Comparison of ENCODE assay signal across 17 cellular contexts in the genomic region with DNA sequence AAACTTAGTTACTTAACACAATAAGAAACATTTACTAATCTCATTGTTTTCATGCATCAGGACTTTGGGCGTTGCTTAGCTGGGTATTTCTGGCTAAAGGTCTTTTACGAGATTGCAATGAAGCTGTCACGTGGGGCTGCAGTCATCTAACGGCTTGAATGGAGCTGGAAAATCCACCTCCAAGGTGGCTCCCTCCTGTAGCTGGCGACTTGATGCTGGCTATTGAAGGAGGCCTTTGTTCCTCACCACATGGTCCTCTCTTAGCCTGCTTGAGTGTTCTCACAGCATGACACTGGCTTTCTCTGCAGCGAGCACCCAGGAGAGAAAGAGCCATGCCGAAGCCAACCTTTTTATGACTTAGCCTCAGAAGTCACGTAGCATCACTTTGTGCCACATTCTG.
DNase-seq lines count a peak whose midpoint lies in the region; ATAC-seq, FAIRE-seq and TF ChIP-seq lines count a peak whose summit lies in the region.
"Had no signal": no experiment of that assay in that cellular context is flagged by ENCODE, and none has a peak within 500 bp of the region (broad histone marks: within the 10 kb centered on the region; RNA-seq: fewer than 3 reads in every experiment).

No MANE protein-coding gene starts in this region.

- FAIRE-seq in astrocyte (lab: Jason Lieb, UNC) = no peak
- FAIRE-seq: GM19239, H54, K562 had no signal

- H3K27ac ChIP-seq in HUES48 (ENCODE audit: low read depth, low read length) (peak overlapping the region; percentile 58), astrocyte (ENCODE audit: low read depth, low read length) (no peak overlapping the region), PC-9 (no peak overlapping the region)
- H3K27ac ChIP-seq: C4-2B had no signal

- H3K9me3 ChIP-seq in HUES48 (ENCODE audit: control insufficient read depth, insufficient read depth, low read length) = no peaks in the 10 kb centered on the region
- no peaks in the 10 kb centered on the region for H3K9me3 ChIP-seq in astrocyte (ENCODE audit: insufficient read depth, low read depth, low read length)
- H3K9me3 ChIP-seq in PC-9 (ENCODE audit: insufficient read depth, low read depth) = no peaks in the 10 kb centered on the region

- H3K4me1 ChIP-seq in HUES48 (ENCODE audit: control insufficient read depth, insufficient read depth, low read length) (peaks cover 14% of the 10 kb centered on the region), astrocyte (ENCODE audit: insufficient read depth, low read length) (no peaks in the 10 kb centered on the region), PC-9 (replicated peaks; ENCODE audit: insufficient read depth) (no peaks in the 10 kb centered on the region)

- H3K27me3 ChIP-seq in HUES48 (ENCODE audit: control insufficient read depth, insufficient read depth, low read length) (no peaks in the 10 kb centered on the region), astrocyte (ENCODE audit: insufficient read depth, low read length) (peaks cover 6% of the 10 kb centered on the region), PC-9 (ENCODE audit: insufficient read depth, low read depth) (peaks cover 9% of the 10 kb centered on the region; the same call in 1 of the 2 replicates)

- H3K4me2 ChIP-seq in astrocyte (ENCODE audit: low read length) (no peak overlapping the region), PC-9 (no peak overlapping the region)

- H3K27me3 Mint-ChIP-seq in astrocyte (ENCODE audit: low read depth, unreplicated experiment) = no peaks in the 10 kb centered on the region

- ATAC-seq in GM19023 (IDR thresholded peaks at IDR 0.05; ENCODE audit: unreplicated experiment) = no peak
- ATAC-seq: K562, SK-N-SH treated with all-trans-retinoic acid at 6 μM for 48 hours had no signal

- H3K36me3 Mint-ChIP-seq in astrocyte (ENCODE audit: low read depth, unreplicated experiment) = no peaks in the 10 kb centered on the region

- no peak overlapping the region for H3K4me3 ChIP-seq in HUES48 (ENCODE audit: low read depth, low read length)
- H3K4me3 ChIP-seq in astrocyte (ENCODE audit: insufficient read depth, low read depth, low read length) = no peak overlapping the region
- H3K4me3 ChIP-seq in PC-9 = no peak overlapping the region
- H3K4me3 ChIP-seq: K562 had no signal

- H3K79me2 ChIP-seq in astrocyte (ENCODE audit: insufficient read depth, low read length) (no peaks in the 10 kb centered on the region), PC-9 (ENCODE audit: low read depth) (no peaks in the 10 kb centered on the region)

- H3K27ac Mint-ChIP-seq in astrocyte (ENCODE audit: unreplicated experiment) = no peak overlapping the region

- H3K9me3 Mint-ChIP-seq in astrocyte (ENCODE audit: unreplicated experiment) = no peaks in the 10 kb centered on the region

- no peak overlapping the region for H3K4me3 Mint-ChIP-seq in astrocyte (ENCODE audit: unreplicated experiment)

- peak; percentile 40 for DNase-seq in NCI-H2107 (lab: John Stamatoyannopoulos, UW)
- no peak for DNase-seq in astrocyte (ENCODE audit: low read depth)
- peak; percentile 11 for DNase-seq in iPS-NIHi11 (ENCODE audit: low spot score)
- DNase-seq in PC-9 = no peak
- no peak for DNase-seq in MV-4-11 (lab: John Stamatoyannopoulos, UW)
- no peak for DNase-seq in iPS-NIHi7 (ENCODE audit: extremely low spot score)
- DNase-seq: NCI-H1417 treated with DMSO at 0.1 percent for 48 hours, NCI-H2081 treated with DMSO at 0.1 percent for 48 hours, SHP77 treated with DMSO at 0.1 percent for 48 hours, T-helper 1 cell had no signal

- no peaks in the 10 kb centered on the region for H3K9me2 ChIP-seq in PC-9 (ENCODE audit: insufficient read depth)

- POLR2A ChIA-PET in PC-9 (lab: Charles Lee; ENCODE audit: unreplicated experiment) = no interaction called here

- H4K20me1 ChIP-seq in astrocyte (ENCODE audit: insufficient read depth, low read length) (no peaks in the 10 kb centered on the region), PC-9 (ENCODE audit: insufficient read depth) (no peaks in the 10 kb centered on the region)

- TF ChIP-seq CTCF in astrocyte (IDR thresholded peaks at IDR 0.05; ENCODE audit: insufficient read depth, low read depth, low read length) (no peak), PC-9 (conservative IDR thresholded peaks at IDR 0.05) (no peak)

- no TSS peak for BruUV-seq in PC-9 (replicated peaks; lab: Mats Ljungman, UMichigan)

- H3K4me1 Mint-ChIP-seq in astrocyte (ENCODE audit: low read depth, unreplicated experiment) = peaks cover 6% of the 10 kb centered on the region

- intact Hi-C loops in PC-9 (cut with micrococcal nuclease; ENCODE audit: unreplicated experiment) = no loop called here

- no peaks in the 10 kb centered on the region for H3F3A ChIP-seq in PC-9 (ENCODE audit: insufficient read depth, low read depth)

- no peak overlapping the region for H3K9ac ChIP-seq in HUES48 (ENCODE audit: low read depth, low read length)
- no peak overlapping the region for H3K9ac ChIP-seq in astrocyte (ENCODE audit: low read length)

- H2AFZ ChIP-seq in astrocyte (ENCODE audit: low read depth, low read length) (peak overlapping the region; percentile 55), PC-9 (no peak overlapping the region)

- H3K36me3 ChIP-seq in HUES48 (ENCODE audit: control insufficient read depth, insufficient read depth, low read length) (no peaks in the 10 kb centered on the region), astrocyte (ENCODE audit: insufficient read depth, low read length) (no peaks in the 10 kb centered on the region), PC-9 (ENCODE audit: low read depth) (no peaks in the 10 kb centered on the region)

- CTCF ChIA-PET in PC-9 (lab: Charles Lee) = no interaction called here

Comparison
In these comparisons a context has a peak if more than half of its experiments do, and no peak if none do; other contexts are left out.
1. DNase-seq: peak in NCI-H2107 (single experiment) and iPS-NIHi11 (single experiment); none in astrocyte (single experiment), PC-9 (0 of 2), MV-4-11 (single experiment) and iPS-NIHi7 (single experiment).